Comparison of ENCODE assay signal across 1 cellular context in genomic region chr7:29989257-29989995, GRCh38.
TF ChIP-seq lines count a peak whose summit lies in the region.

Gene SCRN1 (minus strand): TSS chr7:29989801. CDS start chr7:29969067, 20,734 bp downstream.

TF ChIP-seq in HepG2, 621 proteins besides CTCF, POLR2A, EP300 and RAD21 (continued from another document and continues in another):
- TF ChIP-seq ZNF512 (CRISPR knock-in tag; IDR thresholded peaks at IDR 0.05): no peak
- no peak; the same call in 1 of the 2 replicates for TF ChIP-seq ZBTB25 (CRISPR knock-in tag; IDR thresholded peaks at IDR 0.05)
- no peak for TF ChIP-seq MAZ (IDR thresholded peaks at IDR 0.05; ENCODE audit: borderline replicate concordance, low read depth, low read length)
- peak; percentile 51; the same call in 1 of the 2 replicates for TF ChIP-seq MAZ (CRISPR knock-in tag; IDR thresholded peaks at IDR 0.05; ENCODE audit: low read depth)
- TF ChIP-seq DMAP1 (CRISPR knock-in tag; IDR thresholded peaks at IDR 0.05): no peak
- TF ChIP-seq TCF7 (IDR thresholded peaks at IDR 0.05; ENCODE audit: low read depth): no peak
- no peak for TF ChIP-seq NCOR1 (IDR thresholded peaks at IDR 0.05; ENCODE audit: borderline replicate concordance, low read length)
- no peak for TF ChIP-seq ATF7-NPFF (CRISPR knock-in tag; IDR thresholded peaks at IDR 0.05; ENCODE audit: low read depth)
- TF ChIP-seq ZNF225 (CRISPR knock-in tag; IDR thresholded peaks at IDR 0.05): no peak
- no peak for TF ChIP-seq TBL1XR1 (IDR thresholded peaks at IDR 0.05; ENCODE audit: borderline replicate concordance, low read length, partially characterized antibody)
- TF ChIP-seq NKX3-1 (CRISPR knock-in tag; IDR thresholded peaks at IDR 0.05): no peak
- no peak for TF ChIP-seq TEF (CRISPR knock-in tag; IDR thresholded peaks at IDR 0.05)
- no peak; the same call in 1 of the 2 replicates for TF ChIP-seq ZNF546 (CRISPR knock-in tag; conservative IDR thresholded peaks at IDR 0.05)
- TF ChIP-seq THAP11 (CRISPR knock-in tag; IDR thresholded peaks at IDR 0.05): 0 out of 2 replicates have a peak, but pooled peaks have one; percentile 15
- TF ChIP-seq ETV6 (CRISPR knock-in tag; conservative IDR thresholded peaks at IDR 0.05): no peak
- TF ChIP-seq TRIM24 (CRISPR knock-in tag; IDR thresholded peaks at IDR 0.05): no peak
- TF ChIP-seq ZNF354B (CRISPR knock-in tag; IDR thresholded peaks at IDR 0.05): no peak
- TF ChIP-seq BRF2 (CRISPR knock-in tag; IDR thresholded peaks at IDR 0.05): no peak
- no peak for TF ChIP-seq KDM1A (CRISPR knock-in tag; IDR thresholded peaks at IDR 0.05)
- TF ChIP-seq ISX (CRISPR knock-in tag; conservative IDR thresholded peaks at IDR 0.05): 0 out of 2 replicates have a peak, but pooled peaks have one; percentile 48
- no peak for TF ChIP-seq FLYWCH1 (CRISPR knock-in tag; IDR thresholded peaks at IDR 0.05)
- TF ChIP-seq DBP (CRISPR knock-in tag; IDR thresholded peaks at IDR 0.05; ENCODE audit: not compliant biosample characterization): no peak
- no peak for TF ChIP-seq ZBED4 (CRISPR knock-in tag; IDR thresholded peaks at IDR 0.05; ENCODE audit: borderline replicate concordance)
- no peak for TF ChIP-seq RCOR2 (CRISPR knock-in tag; IDR thresholded peaks at IDR 0.05)
- TF ChIP-seq NCOA5 (CRISPR knock-in tag; IDR thresholded peaks at IDR 0.05): no peak
- 0 out of 2 replicates have a peak, but pooled peaks have one; percentile 14 for TF ChIP-seq ZFAT (CRISPR knock-in tag; conservative IDR thresholded peaks at IDR 0.05)
- TF ChIP-seq BCLAF1 (IDR thresholded peaks at IDR 0.05): no peak
- no peak for TF ChIP-seq ZNF720 (CRISPR knock-in tag; IDR thresholded peaks at IDR 0.05)
- no peak for TF ChIP-seq ZNF557 (CRISPR knock-in tag; IDR thresholded peaks at IDR 0.05)
- 0 out of 2 replicates have a peak, but pooled peaks have one; percentile 9 for TF ChIP-seq ZNF317 (CRISPR knock-in tag; IDR thresholded peaks at IDR 0.05)
- TF ChIP-seq TCF12 (IDR thresholded peaks at IDR 0.05): no peak
- TF ChIP-seq TCF12 (CRISPR knock-in tag; IDR thresholded peaks at IDR 0.05): no peak; the same call in 1 of the 2 replicates
- TF ChIP-seq ZSCAN25 (CRISPR knock-in tag; IDR thresholded peaks at IDR 0.05): peak; percentile 14; the same call in 1 of the 2 replicates
- no peak for TF ChIP-seq ZNF558 (CRISPR knock-in tag; IDR thresholded peaks at IDR 0.05; ENCODE audit: borderline replicate concordance)
- TF ChIP-seq SIX4 (CRISPR knock-in tag; IDR thresholded peaks at IDR 0.05): no peak
- TF ChIP-seq HCFC1 (IDR thresholded peaks at IDR 0.05; ENCODE audit: low read depth, low read length): no peak
- TF ChIP-seq ZNF580 (CRISPR knock-in tag; IDR thresholded peaks at IDR 0.05; ENCODE audit: borderline replicate concordance, low read depth): no peak
- no peak for TF ChIP-seq CENPBD1 (CRISPR knock-in tag; IDR thresholded peaks at IDR 0.05; ENCODE audit: borderline replicate concordance, low read depth)
- no peak for TF ChIP-seq NR1H2 (CRISPR knock-in tag; IDR thresholded peaks at IDR 0.05; ENCODE audit: borderline replicate concordance, low read depth)
- TF ChIP-seq ZNF143 (CRISPR knock-in tag; IDR thresholded peaks at IDR 0.05): no peak
- TF ChIP-seq ZNF850 (CRISPR knock-in tag; conservative IDR thresholded peaks at IDR 0.05): no peak
- TF ChIP-seq RELA (CRISPR knock-in tag; IDR thresholded peaks at IDR 0.05): no peak
- TF ChIP-seq ZGPAT (CRISPR knock-in tag; IDR thresholded peaks at IDR 0.05): peak; percentile 42; the same call in 1 of the 2 replicates
- no peak for TF ChIP-seq YY1 (IDR thresholded peaks at IDR 0.05; ENCODE audit: insufficient read depth, insufficient replicate concordance, low read depth, low read length)
- TF ChIP-seq MTF1 (CRISPR knock-in tag; IDR thresholded peaks at IDR 0.05): no peak
- no peak for TF ChIP-seq PBX2 (CRISPR knock-in tag; IDR thresholded peaks at IDR 0.05)
- TF ChIP-seq ZNF205 (CRISPR knock-in tag; IDR thresholded peaks at IDR 0.05): no peak
- TF ChIP-seq TOPORS (CRISPR knock-in tag; IDR thresholded peaks at IDR 0.05): no peak
- no peak for TF ChIP-seq ZNF460 (CRISPR knock-in tag; IDR thresholded peaks at IDR 0.05; ENCODE audit: borderline replicate concordance)
- TF ChIP-seq FOXK1 (CRISPR knock-in tag; IDR thresholded peaks at IDR 0.05; ENCODE audit: borderline replicate concordance, low read depth): peak; percentile 29; the same call in 1 of the 2 replicates
- TF ChIP-seq HHEX (CRISPR knock-in tag; IDR thresholded peaks at IDR 0.05): no peak
- TF ChIP-seq ZNF552 (CRISPR knock-in tag; IDR thresholded peaks at IDR 0.05; ENCODE audit: borderline replicate concordance): no peak
- TF ChIP-seq BATF2 (CRISPR knock-in tag; IDR thresholded peaks at IDR 0.05): 0 out of 2 replicates have a peak, but pooled peaks have one; percentile 31
- TF ChIP-seq ATAD3A (CRISPR knock-in tag; IDR thresholded peaks at IDR 0.05): no peak
- TF ChIP-seq ZBTB3 (CRISPR knock-in tag; IDR thresholded peaks at IDR 0.05; ENCODE audit: borderline replicate concordance, low read depth): no peak
